ENCODE assay signal across 10 cellular contexts in genomic region chr3:126912027-126912422, GRCh38.
DNase-seq lines count a peak whose midpoint lies in the region; ATAC-seq and TF ChIP-seq lines count a peak whose summit lies in the region.
"Had no signal": no experiment of that assay in that cellular context is flagged by ENCODE, and none has a peak within 500 bp of the region (broad histone marks: within the 10 kb centered on the region; RNA-seq: fewer than 3 reads in every experiment).

No MANE protein-coding gene starts in this region.

- H3K36me3 Mint-ChIP-seq in Caco-2 (ENCODE audit: insufficient read depth, unreplicated experiment) (peaks cover 25% of the 10 kb centered on the region), MCF 10A (ENCODE audit: insufficient read depth, unreplicated experiment) (no peaks in the 10 kb centered on the region)
- peaks cover 9% of the 10 kb centered on the region for H3K36me3 Mint-ChIP-seq in natural killer cell treated with Interleukin-12 subunit alpha and Interleukin-12 subunit beta and Interleukin-15 and Interleukin-18, amount 100 ng/mL, for 72 hours

- no peak for ATAC-seq in natural killer cell treated with Interleukin-12 subunit alpha and Interleukin-12 subunit beta and Interleukin-15 and Interleukin-18, amount 100 ng/mL, for 72 hours
- no peak for ATAC-seq in HG03025 (IDR thresholded peaks at IDR 0.05; ENCODE audit: low FRiP score, unreplicated experiment)

- no peaks in the 10 kb centered on the region for H3K9me3 ChIP-seq in Caco-2
- no peaks in the 10 kb centered on the region for H3K9me3 ChIP-seq in BE2C

- H2AFZ ChIP-seq in KMS-11 (ENCODE audit: low read depth) = no peak overlapping the region
- H2AFZ ChIP-seq: parathyroid adenoma had no signal

- DNase-seq in Caco-2 (no peak), MCF 10A (ENCODE audit: unreplicated experiment) (no peak), BE2C (no peak), RKO (ENCODE audit: low spot score) (no peak)
- no peak for DNase-seq in natural killer cell treated with Interleukin-12 subunit alpha and Interleukin-12 subunit beta and Interleukin-15 and Interleukin-18, amount 100 ng/mL, for 72 hours (ENCODE audit: low spot score)
- no peak for DNase-seq in activated effector memory CD4-positive, alpha-beta T cell treated with anti-CD3 and anti-CD28 coated beads, Interleukin-2, amount 50 U/mL, for 16 hours
- DNase-seq: NCI-H2171 had no signal

- H3K27me3 Mint-ChIP-seq in Caco-2 (ENCODE audit: insufficient read depth, unreplicated experiment) (no peaks in the 10 kb centered on the region), MCF 10A (ENCODE audit: insufficient read depth, unreplicated experiment) (no peaks in the 10 kb centered on the region)
- peaks cover 26% of the 10 kb centered on the region in 2 donors for H3K27me3 Mint-ChIP-seq in natural killer cell treated with Interleukin-12 subunit alpha and Interleukin-12 subunit beta and Interleukin-15 and Interleukin-18, amount 100 ng/mL, for 72 hours

- peak overlapping the region; percentile 90 for H3K4me2 ChIP-seq in KMS-11

- CTCF ChIA-PET in Caco-2 (lab: Charles Lee) = interaction anchor here (0.8 kb wide), 1 partner anchor 160 kb away, joined by 3 read pairs; no protein-coding TSS in a partner anchor
- CTCF ChIA-PET in MCF 10A (lab: Yijun Ruan, JAX) = interaction anchor here (1.0 to 1.4 kb wide), 2 partner anchors 158 to 160 kb away, joined by 4 to 6 read pairs; no protein-coding TSS in a partner anchor

- H3K4me1 ChIP-seq in Caco-2 (no peaks in the 10 kb centered on the region), KMS-11 (ENCODE audit: low read depth, poor library complexity, severe bottlenecking) (peaks cover 97% of the 10 kb centered on the region), BE2C (peaks cover 13% of the 10 kb centered on the region)
- H3K4me1 ChIP-seq: parathyroid adenoma had no signal

- POLR2A ChIA-PET in Caco-2 (lab: Charles Lee) (no interaction called here), MCF 10A (lab: Yijun Ruan, JAX) (interaction anchor here (0.7 to 1.6 kb wide), 9 partner anchors 9 to 545 kb away, joined by 3 to 14 read pairs (median 3); no protein-coding TSS in a partner anchor)

- no peaks in the 10 kb centered on the region for H4K20me1 ChIP-seq in KMS-11 (ENCODE audit: insufficient read depth)

- H3K27ac Mint-ChIP-seq in Caco-2 (ENCODE audit: unreplicated experiment) (peak overlapping the region; percentile 23), MCF 10A (ENCODE audit: low read depth, unreplicated experiment) (peak overlapping the region; percentile 94)
- peak overlapping the region; percentile 88 to 89 for H3K27ac Mint-ChIP-seq in natural killer cell treated with Interleukin-12 subunit alpha and Interleukin-12 subunit beta and Interleukin-15 and Interleukin-18, amount 100 ng/mL, for 72 hours

- intact Hi-C loops in Caco-2 (cut with micrococcal nuclease; ENCODE audit: unreplicated experiment) (no loop called here), MCF 10A (cut with micrococcal nuclease) (loop anchor here (5.0 kb wide), 1 partner anchor 160 kb away; no protein-coding TSS in a partner anchor)

- H3K4me1 Mint-ChIP-seq in Caco-2 (ENCODE audit: low read depth, unreplicated experiment) (peaks cover 12% of the 10 kb centered on the region), MCF 10A (ENCODE audit: insufficient read depth, unreplicated experiment) (peaks cover 37% of the 10 kb centered on the region)
- H3K4me1 Mint-ChIP-seq in natural killer cell treated with Interleukin-12 subunit alpha and Interleukin-12 subunit beta and Interleukin-15 and Interleukin-18, amount 100 ng/mL, for 72 hours (ENCODE audit: low read depth in 2 of 2) = peaks cover 42 to 43% of the 10 kb centered on the region in 2 donors

- no peaks in the 10 kb centered on the region for H3K79me2 ChIP-seq in KMS-11 (ENCODE audit: insufficient read depth, low read depth)
- H3K79me2 ChIP-seq: parathyroid adenoma had no signal

- TF ChIP-seq CTCF in Caco-2 (IDR thresholded peaks at IDR 0.05; ENCODE audit: insufficient read depth in 1 of 2, low read depth in 1 of 2, low read length in 1 of 2, severe bottlenecking in 1 of 2, unreplicated experiment in 1 of 2) (no peak), KMS-11 (conservative IDR thresholded peaks at IDR 0.05; ENCODE audit: low read depth, low read length) (no peak), MCF 10A (IDR thresholded peaks at IDR 0.05; ENCODE audit: unreplicated experiment) (no peak), BE2C (IDR thresholded peaks at IDR 0.05; ENCODE audit: low read depth, low read length) (no peak)

- no peak overlapping the region for H3K4me3 ChIP-seq in Caco-2 (ENCODE audit: low read depth, low read length)
- peak overlapping the region; percentile 25 for H3K4me3 ChIP-seq in KMS-11 (IDR thresholded peaks at IDR 0.05; ENCODE audit: insufficient read depth, low read depth, low read length)
- no peak overlapping the region for H3K4me3 ChIP-seq in BE2C (ENCODE audit: low read depth, low read length)

- H3K27me3 ChIP-seq in Caco-2 (replicated peaks; ENCODE audit: control insufficient read depth, insufficient read depth, low read length) = no peaks in the 10 kb centered on the region
- no peaks in the 10 kb centered on the region for H3K27me3 ChIP-seq in KMS-11 (ENCODE audit: insufficient read depth, low read depth)
- H3K27me3 ChIP-seq in BE2C = no peaks in the 10 kb centered on the region

- no TSS peak for BruUV-seq in Caco-2 (replicated peaks; lab: Mats Ljungman, UMichigan)
- TSS peak; percentile 74 for BruUV-seq in MCF 10A (replicated peaks; lab: Mats Ljungman, UMichigan)

- H3K27ac ChIP-seq in KMS-11 = peak overlapping the region; percentile 93
- H3K27ac ChIP-seq: parathyroid adenoma had no signal

- peak overlapping the region; percentile 51 for H3K9ac ChIP-seq in KMS-11
- H3K9ac ChIP-seq: parathyroid adenoma had no signal

- H3K36me3 ChIP-seq in Caco-2 (ENCODE audit: control insufficient read depth, insufficient read depth, low read length) (no peaks in the 10 kb centered on the region; the same call in 1 of the 2 replicates), KMS-11 (ENCODE audit: insufficient read depth) (no peaks in the 10 kb centered on the region), BE2C (no peaks in the 10 kb centered on the region; the same call in none of the 2 replicates)

- H3K4me3 Mint-ChIP-seq in Caco-2 (ENCODE audit: unreplicated experiment) = no peak overlapping the region
- peak overlapping the region; percentile 6 for H3K4me3 Mint-ChIP-seq in MCF 10A (ENCODE audit: unreplicated experiment)
- H3K4me3 Mint-ChIP-seq in natural killer cell treated with Interleukin-12 subunit alpha and Interleukin-12 subunit beta and Interleukin-15 and Interleukin-18, amount 100 ng/mL, for 72 hours = peak overlapping the region; percentile 91

- H3K9me3 Mint-ChIP-seq in Caco-2 (ENCODE audit: unreplicated experiment) (no peaks in the 10 kb centered on the region), MCF 10A (ENCODE audit: unreplicated experiment) (no peaks in the 10 kb centered on the region)
- no peaks in the 10 kb centered on the region for H3K9me3 Mint-ChIP-seq in natural killer cell treated with Interleukin-12 subunit alpha and Interleukin-12 subunit beta and Interleukin-15 and Interleukin-18, amount 100 ng/mL, for 72 hours

Comparison
In these comparisons a context has a peak if more than half of its experiments do, and no peak if none do; other contexts are left out.
1. H3K27ac Mint-ChIP-seq: peak in every context shown above with its lines; median percentile 94 in MCF 10A; 88 in natural killer cell treated with Interleukin-12 subunit alpha and Interleukin-12 subunit beta and Interleukin-15 and Interleukin-18, amount 100 ng/mL, for 72 hours; 23 in Caco-2.